9 cellular contexts compared by ENCODE assay signal in genomic region chr3:9848860-9849259, GRCh38. TPM values are rescaled to one million over a fixed set of nuclear protein-coding genes. Genes with fewer than 3 reads are reported as not detected.
DNase-seq lines count a peak whose midpoint lies in the region; ATAC-seq and TF ChIP-seq lines count a peak whose summit lies in the region.
"Not testable (repeated sequence)": the region's sequence is repeated elsewhere in the genome, so short reads cannot be mapped to it uniquely, and the experiment has no call there.
"Had no signal": no experiment of that assay in that cellular context is flagged by ENCODE, and none has a peak within 500 bp of the region (broad histone marks: within the 10 kb centered on the region; RNA-seq: fewer than 3 reads in every experiment).

No MANE protein-coding gene starts in this region.

- H3K27ac ChIP-seq in VCaP; heart right ventricle; neural cell (ENCODE audit: low read length); tibial nerve: not testable (repeated sequence)

- DNase-seq in Caki2 (ENCODE audit: low read depth) (peak; percentile 22), NCI-H82 (lab: John Stamatoyannopoulos, UW) (peak; percentile 54), tibial nerve (ENCODE audit: low spot score in 2 of 2) (peak in 1 of 2 donors; percentile 16)
- not testable (repeated sequence) for DNase-seq in HFF-Myc (ENCODE audit: extremely low read depth, low read depth); chondrocyte (ENCODE audit: low spot score); heart right ventricle

- not testable (repeated sequence) for H4K20me1 ChIP-seq in neural cell (ENCODE audit: insufficient read depth)

- ATAC-seq in heart right ventricle, result not testable (repeated sequence)

- not testable (repeated sequence) for H3K4me1 ChIP-seq in heart right ventricle
- peaks cover 0 to 20% (median 0%) of the 10 kb centered on the region in 4 donors for H3K4me1 ChIP-seq in tibial nerve

- WGBS in heart right ventricle, 2 donors, result 43 to 48% methylated on average over 4 of the region's 4 CpGs
- WGBS in tibial nerve, 2 donors, result 31 to 36% methylated on average over 4 of the region's 4 CpGs

- H3K9me2 ChIP-seq in neural cell (ENCODE audit: insufficient read depth, low read length), result not testable (repeated sequence)

- not testable (repeated sequence) for H3K4me1 Mint-ChIP-seq in chondrocyte (ENCODE audit: low read depth)

- TF ChIP-seq POLR2A in tibial nerve (IDR thresholded peaks at IDR 0.05), result not testable (repeated sequence)

- TF ChIP-seq RAD21 in neural cell (conservative IDR thresholded peaks at IDR 0.05), result not testable (repeated sequence)

- not testable (repeated sequence) for TF ChIP-seq EP300 in neural cell (conservative IDR thresholded peaks at IDR 0.05; ENCODE audit: poor library complexity, severe bottlenecking); tibial nerve (IDR thresholded peaks at IDR 0.05)

- H3K79me2 ChIP-seq in neural cell (replicated peaks; ENCODE audit: insufficient read depth, low read length), result not testable (repeated sequence)

- H3F3A ChIP-seq in neural cell (ENCODE audit: insufficient read depth, low read length, poor library complexity, severe bottlenecking), result not testable (repeated sequence)

- H3K9me3 ChIP-seq in heart right ventricle; neural cell (ENCODE audit: low read length); tibial nerve: not testable (repeated sequence)

- not testable (repeated sequence) for H3K27ac Mint-ChIP-seq in chondrocyte (ENCODE audit: unreplicated experiment)

- peak; percentile 47 for TF ChIP-seq CTCF in HFF-Myc (IDR thresholded peaks at IDR 0.05; ENCODE audit: low read depth, low read length, missing control alignments)
- TF ChIP-seq CTCF in VCaP (conservative IDR thresholded peaks at IDR 0.05), result peak; percentile 83
- peak; percentile 87 for TF ChIP-seq CTCF in chondrocyte (IDR thresholded peaks at IDR 0.05)
- peak; percentile 34 to 72 (median 60) for TF ChIP-seq CTCF in heart right ventricle (IDR thresholded peaks at IDR 0.05)
- peak; percentile 74 for TF ChIP-seq CTCF in neural cell (IDR thresholded peaks at IDR 0.05; ENCODE audit: poor library complexity, severe bottlenecking)
- peak; percentile 42 to 61 (median 51) for TF ChIP-seq CTCF in tibial nerve (IDR thresholded peaks at IDR 0.05)

- not testable (repeated sequence) for H3K27me3 Mint-ChIP-seq in chondrocyte (ENCODE audit: low read depth)

- in situ Hi-C loops in Caki2 (cut with HindIII; ENCODE audit: low pct_unique_long_range_greater_than_20kb, low sequenced_read_pairs), result not testable (repeated sequence)

- not testable (repeated sequence) for H3K4me3 Mint-ChIP-seq in chondrocyte (ENCODE audit: unreplicated experiment)

- not testable (repeated sequence) for H3K4me2 ChIP-seq in neural cell (ENCODE audit: low read length)

- H3K27me3 ChIP-seq in heart right ventricle; neural cell (ENCODE audit: insufficient read depth, low read depth, low read length); tibial nerve: not testable (repeated sequence)

- H3K36me3 ChIP-seq in heart right ventricle; neural cell (ENCODE audit: insufficient read depth, low read length); tibial nerve: not testable (repeated sequence)

- H3K4me3 ChIP-seq in HFF-Myc (replicated peaks; ENCODE audit: low read depth, low read length); heart right ventricle; neural cell (ENCODE audit: low read length); tibial nerve: not testable (repeated sequence)

- intact Hi-C loops in heart right ventricle (cut with DNase I), result loop anchor here in 3 of 10 donors (5.0 to 10.0 kb wide), 4 partner anchors 66 to 176 kb away; partner anchors contain the start of genes IL17RC (in 2 of the 3) and FANCD2 (in 1 of the 3)

- H3K9me3 Mint-ChIP-seq in chondrocyte (ENCODE audit: low read depth), result not testable (repeated sequence)

- H2AFZ ChIP-seq in neural cell (ENCODE audit: low read depth, low read length), result not testable (repeated sequence)

- not testable (repeated sequence) for H3K9ac ChIP-seq in neural cell (ENCODE audit: low read length)

- not testable (repeated sequence) for H3K36me3 Mint-ChIP-seq in chondrocyte (ENCODE audit: low read depth)

TF ChIP-seq in neural cell, 6 proteins besides CTCF, POLR2A, EP300 and RAD21:
- peak; percentile 58 for TF ChIP-seq SMC3 (conservative IDR thresholded peaks at IDR 0.05; ENCODE audit: poor library complexity)
TF ChIP-seq in neural cell: peak in this region for 1; not testable (repeated sequence) for 5.

RNA-seq across cellular contexts. Expression of gene RPUSD3, which starts 5.1 kb away (rescaled TPM):
- 22.3 and 43.5 TPM in 2 replicates for total RNA-seq in Caki2 (2014; rRNA removed; shearing (Covaris generic); ENCODE audit: low replicate concordance)
- 26.9 to 31.4 TPM (median 27.7 TPM) in 3 replicates for total RNA-seq in chondrocyte
- 10 to 100 TPM; 26.4 to 42.3 (median 29.4) TPM for total RNA-seq in heart right ventricle
- polyA plus RNA-seq in heart right ventricle, result 10 to 100 TPM; 43.4 to 45.7 TPM
- polyA plus RNA-seq in neural cell, result 35.2 TPM in 2 replicates
- polyA minus RNA-seq in neural cell, result 24.3 and 26.8 TPM in 2 replicates
- 10 to 100 TPM; 37.1 to 69.7 (median 52.2) TPM for total RNA-seq in tibial nerve

RNA-seq across cellular contexts. Expression of gene CIDEC, which starts 31.2 kb away (rescaled TPM):
- total RNA-seq in Caki2 (2014; rRNA removed; shearing (Covaris generic); ENCODE audit: low replicate concordance), result not detected in 2 replicates
- total RNA-seq in chondrocyte (not detected in 3 replicates), heart right ventricle (10 to 100 TPM in 2 of 10 donors, 1 to 10 TPM in 5, under 1 TPM in 2, not detected in 1; 0.27 to 18.3 (median 4.4) TPM), tibial nerve (100 to 1,000 TPM in 3 of 4 donors, 10 to 100 TPM in 1; 72.4 to 380 (median 174) TPM)
- polyA plus RNA-seq in heart right ventricle (10 to 100 TPM in 1 of 2 donors, 1 to 10 TPM in 1; 8.0 to 25.3 TPM), neural cell (not detected in 2 replicates)
- not detected in 2 replicates for polyA minus RNA-seq in neural cell
- total RNA-seq: T-helper 2 cell treated with Interferon-gamma antibody and Interleukin-4, amounts not matched to agents 100 ng/mL and 5 ng/mL, for 36 hours had no signal

RNA-seq across cellular contexts. Expression of gene TTLL3, which starts 38.8 kb away (rescaled TPM):
- total RNA-seq in Caki2 (2014; rRNA removed; shearing (Covaris generic); ENCODE audit: low replicate concordance), result 1.4 and 6.6 TPM in 2 replicates
- total RNA-seq in chondrocyte (31.5 to 44.9 TPM (median 38.7 TPM) in 3 replicates), heart right ventricle (10 to 100 TPM in 7 of 10 donors, 1 to 10 TPM in 3; 8.7 to 20.5 (median 13.7) TPM), tibial nerve (100 to 1,000 TPM in 3 of 4 donors, 10 to 100 TPM in 1; 58.2 to 173 (median 120) TPM)
- polyA plus RNA-seq in heart right ventricle (10 to 100 TPM in 1 of 2 donors, 1 to 10 TPM in 1; 6.7 to 35.0 TPM), neural cell (47.6 and 78.3 TPM in 2 replicates)
- polyA minus RNA-seq in neural cell, result 23.4 and 24.6 TPM in 2 replicates

RNA-seq across cellular contexts. Expression of gene JAGN1, which starts 41.5 kb away (rescaled TPM):
- 19.7 and 36.5 TPM in 2 replicates for total RNA-seq in Caki2 (2014; rRNA removed; shearing (Covaris generic); ENCODE audit: low replicate concordance)
- total RNA-seq in chondrocyte, result 20.3 to 25.1 TPM (median 24.5 TPM) in 3 replicates
- total RNA-seq in heart right ventricle, result 10 to 100 TPM; 13.8 to 25.0 (median 18.0) TPM
- polyA plus RNA-seq in heart right ventricle, result 10 to 100 TPM; 23.2 to 69.3 TPM
- polyA plus RNA-seq in neural cell, result 22.5 and 26.5 TPM in 2 replicates
- polyA minus RNA-seq in neural cell, result 20.1 and 20.5 TPM in 2 replicates
- total RNA-seq in tibial nerve, result 10 to 100 TPM; 21.6 to 46.7 (median 34.7) TPM

RNA-seq across cellular contexts. Expression of gene IL17RE, which starts 53.8 kb away (rescaled TPM):
- total RNA-seq in Caki2 (2014; rRNA removed; shearing (Covaris generic); ENCODE audit: low replicate concordance), result not detected in 2 replicates
- total RNA-seq in chondrocyte, result 0.42 to 1.6 TPM (median 0.92 TPM) in 3 replicates
- 1 to 10 TPM in 4 of 10 donors, under 1 TPM in 6; 0.16 to 2.3 (median 0.92) TPM for total RNA-seq in heart right ventricle
- 1 to 10 TPM; 1.3 to 1.6 TPM for polyA plus RNA-seq in heart right ventricle
- polyA plus RNA-seq in neural cell, result 0.52 TPM in 1 of 2 replicates, not detected in the other
- 2.3 TPM in 1 of 2 replicates, not detected in the other for polyA minus RNA-seq in neural cell
- 10 to 100 TPM in 1 of 4 donors, 1 to 10 TPM in 2, under 1 TPM in 1; 0.59 to 10.1 (median 5.6) TPM for total RNA-seq in tibial nerve
